Comparison of ENCODE assay signal across 17 cellular contexts in the genomic region with DNA sequence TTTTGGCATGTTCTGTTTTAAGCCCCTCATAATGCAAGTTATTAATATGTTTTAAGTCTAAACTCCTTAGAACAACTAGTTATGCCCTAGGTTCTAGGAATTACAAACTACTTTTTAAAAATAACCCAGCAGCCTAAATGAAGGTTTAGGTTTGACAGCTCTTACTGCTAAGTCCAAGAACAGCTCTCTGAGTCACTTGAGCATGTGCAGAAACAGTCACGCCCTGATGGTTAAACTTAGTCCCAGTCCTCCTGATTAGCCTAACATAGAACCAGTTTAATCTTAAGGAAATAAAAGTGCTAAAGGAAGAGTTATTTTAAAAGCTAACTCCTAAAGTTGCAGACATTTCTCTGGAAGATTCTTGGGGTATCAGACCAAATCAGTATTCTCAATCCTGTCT.
"Had no signal": no experiment of that assay in that cellular context is flagged by ENCODE, and none has a peak within 500 bp of the region (broad histone marks: within the 10 kb centered on the region; RNA-seq: fewer than 3 reads in every experiment).

No MANE protein-coding gene starts in this region.

- H3K27ac ChIP-seq: body of pancreas, colonic mucosa, lower lobe of right lung, pancreas had no signal

- H3K9me3 ChIP-seq: body of pancreas, colonic mucosa, lower lobe of right lung, pancreas had no signal

- H3K27me3 ChIP-seq: body of pancreas, colonic mucosa, pancreas had no signal

- DNase-seq: activated CD4-positive, alpha-beta T cell treated with anti-CD3 and anti-CD28 coated beads for 48 hours; activated CD8-positive, alpha-beta T cell treated with anti-CD3 and anti-CD28 coated beads for 36 hours; activated effector memory CD4-positive, alpha-beta T cell treated with Interleukin-2 at 50 U/mL for 16 hours; activated T-cell treated with anti-CD3 and anti-CD28 coated beads, Interleukin-2, amount 50 U/mL, for 4 hours; amygdala; body of pancreas; central memory CD4-positive, alpha-beta T cell; colonic mucosa; hypothalamus; kidney glomerular epithelial cell; lower lobe of right lung; midbrain; naive B cell; pancreas; SW 1271 had no signal

- H3K4me1 ChIP-seq: body of pancreas, colonic mucosa, lower lobe of right lung, pancreas had no signal

- H3K4me3 ChIP-seq: body of pancreas, colonic mucosa, lower lobe of right lung, pancreas had no signal

- ATAC-seq: activated CD8-positive, alpha-beta T cell treated with anti-CD3 and anti-CD28 coated beads for 36 hours; activated T-cell treated with anti-CD3 and anti-CD28 coated beads, Interleukin-2, amount 50 U/mL, for 4 hours; body of pancreas; lower lobe of right lung; pancreas; stimulated activated effector memory CD8-positive, alpha-beta T cell treated with anti-CD3 and anti-CD28 coated beads, Interleukin-12 subunit alpha, Interleukin-12 subunit beta, amount 100 ng/mL, for 72 hours; WTC11 had no signal

- H3K36me3 ChIP-seq: colonic mucosa, pancreas had no signal
